Comparison of ENCODE assay signal across 1 cellular context in genomic region chr22:19879651-19879995, GRCh38.
TF ChIP-seq lines count a peak whose summit lies in the region.

No MANE protein-coding gene starts in this region.

TF ChIP-seq in WTC11, 78 proteins besides CTCF, POLR2A, EP300 and RAD21 (continued from another document):
- TF ChIP-seq, protein P1, sequence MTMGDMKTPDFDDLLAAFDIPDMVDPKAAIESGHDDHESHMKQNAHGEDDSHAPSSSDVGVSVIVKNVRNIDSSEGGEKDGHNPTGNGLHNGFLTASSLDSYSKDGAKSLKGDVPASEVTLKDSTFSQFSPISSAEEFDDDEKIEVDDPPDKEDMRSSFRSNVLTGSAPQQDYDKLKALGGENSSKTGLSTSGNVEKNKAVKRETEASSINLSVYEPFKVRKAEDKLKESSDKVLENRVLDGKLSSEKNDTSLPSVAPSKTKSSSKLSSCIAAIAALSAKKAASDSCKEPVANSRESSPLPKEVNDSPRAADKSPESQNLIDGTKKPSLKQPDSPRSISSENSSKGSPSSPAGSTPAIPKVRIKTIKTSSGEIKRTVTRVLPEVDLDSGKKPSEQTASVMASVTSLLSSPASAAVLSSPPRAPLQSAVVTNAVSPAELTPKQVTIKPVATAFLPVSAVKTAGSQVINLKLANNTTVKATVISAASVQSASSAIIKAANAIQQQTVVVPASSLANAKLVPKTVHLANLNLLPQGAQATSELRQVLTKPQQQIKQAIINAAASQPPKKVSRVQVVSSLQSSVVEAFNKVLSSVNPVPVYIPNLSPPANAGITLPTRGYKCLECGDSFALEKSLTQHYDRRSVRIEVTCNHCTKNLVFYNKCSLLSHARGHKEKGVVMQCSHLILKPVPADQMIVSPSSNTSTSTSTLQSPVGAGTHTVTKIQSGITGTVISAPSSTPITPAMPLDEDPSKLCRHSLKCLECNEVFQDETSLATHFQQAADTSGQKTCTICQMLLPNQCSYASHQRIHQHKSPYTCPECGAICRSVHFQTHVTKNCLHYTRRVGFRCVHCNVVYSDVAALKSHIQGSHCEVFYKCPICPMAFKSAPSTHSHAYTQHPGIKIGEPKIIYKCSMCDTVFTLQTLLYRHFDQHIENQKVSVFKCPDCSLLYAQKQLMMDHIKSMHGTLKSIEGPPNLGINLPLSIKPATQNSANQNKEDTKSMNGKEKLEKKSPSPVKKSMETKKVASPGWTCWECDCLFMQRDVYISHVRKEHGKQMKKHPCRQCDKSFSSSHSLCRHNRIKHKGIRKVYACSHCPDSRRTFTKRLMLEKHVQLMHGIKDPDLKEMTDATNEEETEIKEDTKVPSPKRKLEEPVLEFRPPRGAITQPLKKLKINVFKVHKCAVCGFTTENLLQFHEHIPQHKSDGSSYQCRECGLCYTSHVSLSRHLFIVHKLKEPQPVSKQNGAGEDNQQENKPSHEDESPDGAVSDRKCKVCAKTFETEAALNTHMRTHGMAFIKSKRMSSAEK (CRISPR knock-in tag; IDR thresholded peaks at IDR 0.05; ENCODE audit: borderline replicate concordance), result no peak
- no peak for TF ChIP-seq NFE2L1 (CRISPR knock-in tag; IDR thresholded peaks at IDR 0.05)
- no peak for TF ChIP-seq FOXJ3 (CRISPR knock-in tag; IDR thresholded peaks at IDR 0.05; ENCODE audit: borderline replicate concordance)
- TF ChIP-seq OVOL2 (CRISPR knock-in tag; IDR thresholded peaks at IDR 0.05; ENCODE audit: borderline replicate concordance), result no peak
- TF ChIP-seq ESRRA (CRISPR knock-in tag; IDR thresholded peaks at IDR 0.05; ENCODE audit: borderline replicate concordance), result no peak
- no peak for TF ChIP-seq ZNF281 (CRISPR knock-in tag; IDR thresholded peaks at IDR 0.05)
- TF ChIP-seq PRRX2 (CRISPR knock-in tag; IDR thresholded peaks at IDR 0.05), result no peak
- TF ChIP-seq, protein P2, sequence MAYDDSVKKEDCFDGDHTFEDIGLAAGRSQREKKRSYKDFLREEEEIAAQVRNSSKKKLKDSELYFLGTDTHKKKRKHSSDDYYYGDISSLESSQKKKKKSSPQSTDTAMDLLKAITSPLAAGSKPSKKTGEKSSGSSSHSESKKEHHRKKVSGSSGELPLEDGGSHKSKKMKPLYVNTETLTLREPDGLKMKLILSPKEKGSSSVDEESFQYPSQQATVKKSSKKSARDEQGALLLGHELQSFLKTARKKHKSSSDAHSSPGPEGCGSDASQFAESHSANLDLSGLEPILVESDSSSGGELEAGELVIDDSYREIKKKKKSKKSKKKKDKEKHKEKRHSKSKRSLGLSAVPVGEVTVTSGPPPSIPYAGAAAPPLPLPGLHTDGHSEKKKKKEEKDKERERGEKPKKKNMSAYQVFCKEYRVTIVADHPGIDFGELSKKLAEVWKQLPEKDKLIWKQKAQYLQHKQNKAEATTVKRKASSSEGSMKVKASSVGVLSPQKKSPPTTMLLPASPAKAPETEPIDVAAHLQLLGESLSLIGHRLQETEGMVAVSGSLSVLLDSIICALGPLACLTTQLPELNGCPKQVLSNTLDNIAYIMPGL (CRISPR knock-in tag; IDR thresholded peaks at IDR 0.05), result no peak
- TF ChIP-seq ZNF219 (CRISPR knock-in tag; IDR thresholded peaks at IDR 0.05; ENCODE audit: borderline replicate concordance), result no peak
- TF ChIP-seq NR1H2 (CRISPR knock-in tag; IDR thresholded peaks at IDR 0.05), result no peak
- TF ChIP-seq, protein P3, sequence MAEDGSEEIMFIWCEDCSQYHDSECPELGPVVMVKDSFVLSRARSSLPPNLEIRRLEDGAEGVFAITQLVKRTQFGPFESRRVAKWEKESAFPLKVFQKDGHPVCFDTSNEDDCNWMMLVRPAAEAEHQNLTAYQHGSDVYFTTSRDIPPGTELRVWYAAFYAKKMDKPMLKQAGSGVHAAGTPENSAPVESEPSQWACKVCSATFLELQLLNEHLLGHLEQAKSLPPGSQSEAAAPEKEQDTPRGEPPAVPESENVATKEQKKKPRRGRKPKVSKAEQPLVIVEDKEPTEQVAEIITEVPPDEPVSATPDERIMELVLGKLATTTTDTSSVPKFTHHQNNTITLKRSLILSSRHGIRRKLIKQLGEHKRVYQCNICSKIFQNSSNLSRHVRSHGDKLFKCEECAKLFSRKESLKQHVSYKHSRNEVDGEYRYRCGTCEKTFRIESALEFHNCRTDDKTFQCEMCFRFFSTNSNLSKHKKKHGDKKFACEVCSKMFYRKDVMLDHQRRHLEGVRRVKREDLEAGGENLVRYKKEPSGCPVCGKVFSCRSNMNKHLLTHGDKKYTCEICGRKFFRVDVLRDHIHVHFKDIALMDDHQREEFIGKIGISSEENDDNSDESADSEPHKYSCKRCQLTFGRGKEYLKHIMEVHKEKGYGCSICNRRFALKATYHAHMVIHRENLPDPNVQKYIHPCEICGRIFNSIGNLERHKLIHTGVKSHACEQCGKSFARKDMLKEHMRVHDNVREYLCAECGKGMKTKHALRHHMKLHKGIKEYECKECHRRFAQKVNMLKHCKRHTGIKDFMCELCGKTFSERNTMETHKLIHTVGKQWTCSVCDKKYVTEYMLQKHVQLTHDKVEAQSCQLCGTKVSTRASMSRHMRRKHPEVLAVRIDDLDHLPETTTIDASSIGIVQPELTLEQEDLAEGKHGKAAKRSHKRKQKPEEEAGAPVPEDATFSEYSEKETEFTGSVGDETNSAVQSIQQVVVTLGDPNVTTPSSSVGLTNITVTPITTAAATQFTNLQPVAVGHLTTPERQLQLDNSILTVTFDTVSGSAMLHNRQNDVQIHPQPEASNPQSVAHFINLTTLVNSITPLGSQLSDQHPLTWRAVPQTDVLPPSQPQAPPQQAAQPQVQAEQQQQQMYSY (CRISPR knock-in tag; IDR thresholded peaks at IDR 0.05), result no peak
- TF ChIP-seq FOXP4 (CRISPR knock-in tag; IDR thresholded peaks at IDR 0.05), result no peak
